10 cellular contexts compared by ENCODE assay signal in genomic region chr4:3040447-3041191, GRCh38. TPM values are rescaled to one million over a fixed set of nuclear protein-coding genes. Genes with fewer than 3 reads are reported as not detected.
DNase-seq lines count a peak whose midpoint lies in the region; ATAC-seq and TF ChIP-seq lines count a peak whose summit lies in the region.
"Had no signal": no experiment of that assay in that cellular context is flagged by ENCODE, and none has a peak within 500 bp of the region (broad histone marks: within the 10 kb centered on the region; RNA-seq: fewer than 3 reads in every experiment).

No MANE protein-coding gene starts in this region.

- peak overlapping the region; percentile 58 for H3K4me2 ChIP-seq in SU-DHL-6 (ENCODE audit: low read depth, low read length, poor library complexity, severe bottlenecking)

- H3K79me2 ChIP-seq in SU-DHL-6 (ENCODE audit: insufficient read depth, low read length): no peaks in the 10 kb centered on the region

- peak overlapping the region; percentile 76 for H2AFZ ChIP-seq in SU-DHL-6 (ENCODE audit: low read depth, low read length, severe bottlenecking)

- peaks cover 9% of the 10 kb centered on the region; the same call in 1 of the 2 replicates for H3F3A ChIP-seq in SU-DHL-6 (ENCODE audit: insufficient read depth)

- ATAC-seq in GM21390 (IDR thresholded peaks at IDR 0.05; ENCODE audit: unreplicated experiment): peak; percentile 56

- no peaks in the 10 kb centered on the region for H3K9me3 ChIP-seq in SU-DHL-6 (ENCODE audit: insufficient read depth, low read length)
- no peaks in the 10 kb centered on the region for H3K9me3 ChIP-seq in muscle layer of duodenum (ENCODE audit: control insufficient read depth in 1 of 2, low read length in 2 of 2)

- peak overlapping the region; percentile 82 for H3K4me3 ChIP-seq in GM06990 (replicated peaks; ENCODE audit: low read depth, low read length)
- peak overlapping the region; percentile 6 for H3K4me3 ChIP-seq in SU-DHL-6 (ENCODE audit: insufficient read depth, low read length, poor library complexity, severe bottlenecking)
- H3K4me3 ChIP-seq in muscle layer of duodenum (ENCODE audit: low read depth in 1 of 2, low read length in 2 of 2): peak overlapping the region; percentile 61

- H3K9me2 ChIP-seq in SU-DHL-6 (replicated peaks; ENCODE audit: insufficient read depth, low read length): no peaks in the 10 kb centered on the region

- peaks cover 2 to 14% of the 10 kb centered on the region in 2 donors for H3K4me1 ChIP-seq in muscle layer of duodenum (ENCODE audit: control insufficient read depth in 1 of 2, insufficient read depth in 2 of 2, low read length in 2 of 2)

- TF ChIP-seq CTCF in GM06990 (IDR thresholded peaks at IDR 0.05; ENCODE audit: insufficient read depth, low read length, poor library complexity, severe bottlenecking): no peak
- TF ChIP-seq CTCF in SU-DHL-6 (IDR thresholded peaks at IDR 0.05; ENCODE audit: insufficient read depth, low read length, poor library complexity, severe bottlenecking): no peak

- H3K27me3 ChIP-seq in GM06990 (replicated peaks; ENCODE audit: control insufficient read depth, insufficient read depth, low read length) (no peaks in the 10 kb centered on the region), SU-DHL-6 (ENCODE audit: low read length) (no peaks in the 10 kb centered on the region), muscle layer of duodenum (ENCODE audit: low read depth, low read length) (no peaks in the 10 kb centered on the region)

- H3K27ac ChIP-seq in SU-DHL-6 (ENCODE audit: low read depth, low read length) (peak overlapping the region; percentile 58), muscle layer of duodenum (ENCODE audit: low read length) (no peak overlapping the region)

- H3K9ac ChIP-seq in SU-DHL-6 (ENCODE audit: low read length): peak overlapping the region; percentile 37

- H4K20me1 ChIP-seq in SU-DHL-6 (ENCODE audit: low read depth, low read length): no peaks in the 10 kb centered on the region

- DNase-seq in GM06990 (ENCODE audit: extremely low read depth, insufficient read length) (peak; percentile 71), DMS79 treated with DMSO at 0.1 percent for 48 hours (lab: John Stamatoyannopoulos, UW) (no peak), cerebellum (ENCODE audit: low spot score) (no peak), H4 (ENCODE audit: low spot score) (no peak)
- no peak for DNase-seq in activated effector memory CD4-positive, alpha-beta T cell treated with anti-CD3 and anti-CD28 coated beads, Interleukin-2, amount 50 U/mL, for 16 hours

- no peaks in the 10 kb centered on the region for H3K36me3 ChIP-seq in GM06990 (ENCODE audit: control insufficient read depth, insufficient read depth, low read length)
- no peaks in the 10 kb centered on the region for H3K36me3 ChIP-seq in SU-DHL-6 (ENCODE audit: low read length)
- no peaks in the 10 kb centered on the region for H3K36me3 ChIP-seq in muscle layer of duodenum (ENCODE audit: control insufficient read depth in 1 of 2, insufficient read depth in 2 of 2, low read length in 2 of 2)

RNA-seq across cellular contexts. Expression of gene HTT-AS, which starts 33.7 kb away (rescaled TPM):
- not detected for total RNA-seq in cerebellum
- total RNA-seq in H4 (2014; rRNA removed; shearing (Covaris generic)): not detected in 2 replicates
- total RNA-seq: renal cortical epithelial cell, WTC11 had no signal

RNA-seq across cellular contexts. Expression of gene HTT, which starts 33.9 kb away (rescaled TPM):
- total RNA-seq in cerebellum: 83.8 TPM
- 20.3 and 23.9 TPM in 2 replicates for total RNA-seq in H4 (2014; rRNA removed; shearing (Covaris generic))

Comparison
In these comparisons a context has a peak if more than half of its experiments do, and no peak if none do; other contexts are left out.
1. H3K4me3 ChIP-seq: peak in every context shown above with its lines; median percentile 82 in GM06990; 61 in muscle layer of duodenum; 6 in SU-DHL-6.